ENCODE assay signal across 9 cellular contexts in the genomic region with DNA sequence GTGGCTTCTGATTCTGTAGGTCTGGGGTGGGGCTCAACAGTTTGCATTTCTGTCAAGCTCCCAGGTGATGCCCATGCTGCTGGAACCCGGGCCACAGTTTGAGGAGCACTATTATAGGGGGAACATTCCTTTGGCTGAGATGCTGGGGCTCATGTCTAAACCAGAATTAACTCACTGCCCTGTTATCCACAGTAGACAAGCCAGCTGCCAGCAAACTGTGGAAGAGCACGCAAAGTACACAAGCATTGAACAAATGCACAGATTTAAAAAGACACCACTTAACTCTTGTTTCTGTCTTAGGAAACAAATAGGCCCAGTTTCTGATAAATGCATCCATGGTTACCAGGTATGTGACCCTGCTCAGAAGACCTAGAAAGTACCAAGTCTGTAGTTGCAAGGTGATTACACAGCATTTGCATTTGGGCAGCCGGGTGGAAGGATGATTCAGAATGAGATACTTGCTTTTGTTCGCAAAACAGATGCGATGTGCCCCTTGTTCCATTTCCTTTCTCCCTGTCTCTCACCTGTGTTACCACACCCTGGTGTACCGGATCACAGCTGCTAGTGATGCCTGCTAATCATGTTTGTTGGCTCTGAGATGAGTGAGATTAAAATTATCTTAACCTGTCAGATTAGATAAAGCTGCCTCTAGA. TPM values are rescaled to one million over a fixed set of nuclear protein-coding genes. Genes with fewer than 3 reads are reported as not detected.
DNase-seq lines count a peak whose midpoint lies in the region; ATAC-seq and TF ChIP-seq lines count a peak whose summit lies in the region.
"Had no signal": no experiment of that assay in that cellular context is flagged by ENCODE, and none has a peak within 500 bp of the region (broad histone marks: within the 10 kb centered on the region; RNA-seq: fewer than 3 reads in every experiment).

No MANE protein-coding gene starts in this region.

- H3K27ac ChIP-seq in Panc1 (ENCODE audit: low read length): no peak overlapping the region
- H3K27ac ChIP-seq in tibial artery: peak overlapping the region; percentile 43 to 60
- H3K27ac ChIP-seq: SJSA1 had no signal

- peaks cover 11% of the 10 kb centered on the region for H3K36me3 ChIP-seq in Panc1 (ENCODE audit: control insufficient read depth, insufficient read depth, low read length)
- peaks cover 19 to 36% (median 28%) of the 10 kb centered on the region in 3 donors for H3K36me3 ChIP-seq in tibial artery

- H3K27me3 ChIP-seq in Panc1 (ENCODE audit: control insufficient read depth, insufficient read depth, low read length) (no peaks in the 10 kb centered on the region), tibial artery (no peaks in the 10 kb centered on the region)
- H3K27me3 ChIP-seq: SJSA1 had no signal

- H3K9me3 ChIP-seq in Panc1 (ENCODE audit: control insufficient read depth, insufficient read depth, low read depth, low read length) (no peaks in the 10 kb centered on the region), tibial artery (no peaks in the 10 kb centered on the region)
- H3K9me3 ChIP-seq: SJSA1 had no signal

- CTCF ChIA-PET in Panc1 (lab: Charles Lee): interaction anchor here (0.7 kb wide), 1 partner anchor 53 kb away, joined by 6 read pairs; no protein-coding TSS in a partner anchor

- H3K27me3 Mint-ChIP-seq in stimulated activated naive CD8-positive, alpha-beta T cell treated with anti-CD3 and anti-CD28 coated beads, Interleukin-15, amount 100 ng/mL, for 72 hours: no peaks in the 10 kb centered on the region

- peak; percentile 62 for ATAC-seq in stimulated activated naive CD8-positive, alpha-beta T cell treated with anti-CD3 and anti-CD28 coated beads, Interleukin-15, amount 100 ng/mL, for 72 hours
- ATAC-seq in stimulated activated naive CD8-positive, alpha-beta T cell treated with anti-CD3 and anti-CD28 coated beads, Interleukin-15, Interleukin-2, amounts not matched to agents 100 U/mL and 50 U/mL, for 24 hours: no peak
- ATAC-seq in HG02981 (IDR thresholded peaks at IDR 0.05; ENCODE audit: unreplicated experiment): peak; percentile 78
- 0 out of 2 replicates have a peak, but pooled peaks have one; percentile 37 for ATAC-seq in Panc1

- H3K4me1 ChIP-seq in Panc1 (ENCODE audit: control insufficient read depth, insufficient read depth, low read length) (peaks cover 8% of the 10 kb centered on the region), tibial artery (peaks cover 0 to 27% (median 7%) of the 10 kb centered on the region in 4 donors)
- H3K4me1 ChIP-seq: SJSA1 had no signal

- DNase-seq in stimulated activated naive CD8-positive, alpha-beta T cell treated with anti-CD3 and anti-CD28 coated beads, Interleukin-15, amount 100 ng/mL, for 72 hours: no peak
- DNase-seq in stimulated activated naive CD8-positive, alpha-beta T cell treated with anti-CD3 and anti-CD28 coated beads, Interleukin-15, Interleukin-2, amounts not matched to agents 100 U/mL and 50 U/mL, for 24 hours: no peak
- no peak for DNase-seq in Panc1 (ENCODE audit: low read depth, low spot score)
- no peak for DNase-seq in tibial artery
- no peak for DNase-seq in C1 segment of cervical spinal cord (lab: John Stamatoyannopoulos, UW)
- no peak for DNase-seq in anterior cingulate cortex (lab: John Stamatoyannopoulos, UW)
- DNase-seq in NCI-H1092 (lab: John Stamatoyannopoulos, UW): no peak

- peaks cover 18% of the 10 kb centered on the region for H3K4me1 Mint-ChIP-seq in stimulated activated naive CD8-positive, alpha-beta T cell treated with anti-CD3 and anti-CD28 coated beads, Interleukin-15, amount 100 ng/mL, for 72 hours

- intact Hi-C loops in Panc1 (cut with micrococcal nuclease; ENCODE audit: unreplicated experiment) (no loop called here), tibial artery (cut with DNase I; ENCODE audit: low total_unique reads) (no loop called here)

- H3K27ac Mint-ChIP-seq in stimulated activated naive CD8-positive, alpha-beta T cell treated with anti-CD3 and anti-CD28 coated beads, Interleukin-15, amount 100 ng/mL, for 72 hours: peak overlapping the region in 1 of 2 donors; percentile 26

- H3K4me3 ChIP-seq in Panc1 (ENCODE audit: low read depth in 2 of 2, low read length in 2 of 2): no peak overlapping the region
- no peak overlapping the region for H3K4me3 ChIP-seq in tibial artery
- H3K4me3 ChIP-seq: SJSA1 had no signal

- in situ Hi-C loops in Panc1 (cut with HindIII; ENCODE audit: low pct_unique_long_range_greater_than_20kb, low sequenced_read_pairs): no loop called here

- TF ChIP-seq CTCF in Panc1 (IDR thresholded peaks at IDR 0.05) (no peak), tibial artery (IDR thresholded peaks at IDR 0.05) (no peak)

- H3K9me3 Mint-ChIP-seq in stimulated activated naive CD8-positive, alpha-beta T cell treated with anti-CD3 and anti-CD28 coated beads, Interleukin-15, amount 100 ng/mL, for 72 hours: no peaks in the 10 kb centered on the region

- BruUV-seq in Panc1 (replicated peaks; lab: Mats Ljungman, UMichigan): no TSS peak

- H3K4me3 Mint-ChIP-seq in stimulated activated naive CD8-positive, alpha-beta T cell treated with anti-CD3 and anti-CD28 coated beads, Interleukin-15, amount 100 ng/mL, for 72 hours: no peak overlapping the region

- POLR2A ChIA-PET in Panc1 (lab: Charles Lee): no interaction called here

RNA-seq across cellular contexts. Expression of a gene that starts 12.4 kb away (rescaled TPM):
- 75.2 TPM for total RNA-seq in Panc1 (2021; ENCODE audit: unreplicated experiment)
- 89.3 TPM for polyA plus RNA-seq in Panc1 (2012; ENCODE audit: insufficient read length)
